Comparison of ENCODE assay signal across 23 cellular contexts in the genomic region with DNA sequence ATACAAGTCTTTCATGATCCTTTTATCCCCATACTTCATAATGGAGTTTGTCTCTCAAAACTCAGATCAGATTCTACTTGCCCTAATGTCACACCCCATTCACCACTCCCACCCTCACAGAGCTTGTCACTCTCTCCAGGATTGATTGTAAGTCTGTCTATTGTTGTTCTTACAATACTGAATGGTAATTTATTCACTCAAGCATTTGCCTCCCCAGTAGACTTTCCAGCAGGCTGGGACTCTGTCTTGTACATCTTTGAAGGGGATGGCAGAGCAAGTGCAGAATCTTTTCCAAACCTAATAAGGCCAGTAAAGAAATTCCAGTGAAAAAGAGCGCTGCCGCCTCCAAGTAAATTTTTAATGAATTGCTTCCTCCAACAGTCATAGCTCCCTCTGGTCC.
"Had no signal": no experiment of that assay in that cellular context is flagged by ENCODE, and none has a peak within 500 bp of the region (broad histone marks: within the 10 kb centered on the region; RNA-seq: fewer than 3 reads in every experiment).

No MANE protein-coding gene starts in this region.

- ATAC-seq: left colon; left ventricle myocardium superior; natural killer cell treated with Interleukin-12 subunit alpha and Interleukin-12 subunit beta and Interleukin-15 and Interleukin-18, amount 100 ng/mL, for 72 hours; pancreas; right lobe of liver; stimulated activated effector memory CD8-positive, alpha-beta T cell treated with anti-CD3 and anti-CD28 coated beads, Interleukin-12 subunit alpha, Interleukin-12 subunit beta, amount 100 ng/mL, for 72 hours; stimulated activated naive CD8-positive, alpha-beta T cell treated with anti-CD3 and anti-CD28 coated beads, Interleukin-15, Interleukin-2, amounts not matched to agents 100 U/mL and 50 U/mL, for 24 hours had no signal

- H3K4me1 ChIP-seq: colonic mucosa, pancreas, prostate gland, right lobe of liver, suprapubic skin had no signal

- DNase-seq: colonic mucosa; dermis blood vessel endothelial cell; foreskin melanocyte; head of caudate nucleus; left colon; left ventricle myocardium superior; mesenchymal stem cell; midbrain; occipital lobe; pancreas; right lobe of liver; stimulated activated CD4-positive, alpha-beta T cell treated with anti-CD3 and anti-CD28 coated beads, Interleukin-4, amount 100 ng/mL, for 1 hour; stimulated activated CD8-positive, alpha-beta memory T cell treated with anti-CD3 and anti-CD28 coated beads, Interleukin-4, amount 100 ng/mL, for 48 hours; stimulated activated naive CD8-positive, alpha-beta T cell treated with anti-CD3 and anti-CD28 coated beads, Interleukin-15, Interleukin-2, amounts not matched to agents 100 U/mL and 50 U/mL, for 24 hours; thyroid gland had no signal

- H3K4me3 ChIP-seq: colonic mucosa, hepatocyte, lung, pancreas, prostate gland, right lobe of liver, suprapubic skin, thyroid gland had no signal

- H3K36me3 ChIP-seq: colonic mucosa, pancreas, prostate gland, right lobe of liver, suprapubic skin, thyroid gland had no signal

- H3K27me3 ChIP-seq: colonic mucosa, hepatocyte, right lobe of liver, suprapubic skin, thyroid gland had no signal

- H3K27ac ChIP-seq: colonic mucosa, hepatocyte, pancreas, prostate gland, right lobe of liver, suprapubic skin, thyroid gland had no signal

- H3K9me3 ChIP-seq: colonic mucosa, pancreas, prostate gland, right lobe of liver, suprapubic skin, thyroid gland had no signal

- FAIRE-seq: endothelial cell of umbilical vein, pancreas, urothelium cell line had no signal
